10 cellular contexts compared by ENCODE assay signal in the genomic region with DNA sequence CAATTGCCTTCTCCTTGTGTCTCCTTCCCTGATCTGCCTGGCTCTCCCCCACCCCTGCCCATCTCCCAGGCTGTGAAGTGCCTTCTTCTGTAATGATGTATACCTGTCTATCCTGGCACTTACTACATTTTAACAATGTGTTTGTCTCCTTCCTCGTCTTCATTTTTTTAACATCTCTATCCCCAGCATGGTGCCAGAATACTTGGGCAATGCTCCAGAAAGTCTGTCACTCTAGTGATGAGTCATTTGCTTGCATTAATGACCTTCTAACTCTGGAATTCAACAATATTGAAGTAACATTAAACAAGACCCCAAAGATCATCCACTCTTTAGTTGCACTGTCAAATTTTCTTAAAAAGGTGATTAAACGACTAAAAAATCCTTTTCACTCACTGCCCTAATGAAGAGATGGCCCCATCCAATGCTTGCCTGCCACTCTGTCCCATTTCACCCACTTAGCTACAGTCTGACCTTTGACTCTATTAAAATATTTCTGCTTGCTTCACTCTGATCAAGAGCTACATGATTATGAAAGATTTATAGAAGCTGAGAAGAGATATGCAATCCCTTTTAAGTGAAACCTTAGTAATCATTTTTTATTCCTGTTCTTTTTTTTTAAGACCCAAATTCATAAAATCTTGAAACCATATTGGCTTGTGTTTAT. TPM values are rescaled to one million over a fixed set of nuclear protein-coding genes. Genes with fewer than 3 reads are reported as not detected.
DNase-seq lines count a peak whose midpoint lies in the region; TF ChIP-seq lines count a peak whose summit lies in the region.
"Had no signal": no experiment of that assay in that cellular context is flagged by ENCODE, and none has a peak within 500 bp of the region (broad histone marks: within the 10 kb centered on the region; RNA-seq: fewer than 3 reads in every experiment).

No MANE protein-coding gene starts in this region.

- TF ChIP-seq RAD21 in liver (IDR thresholded peaks at IDR 0.05): no peak

- 41% methylated on average over 2 of the region's 2 CpGs for WGBS in liver

- no peak overlapping the region for H3K4me3 ChIP-seq in brain microvascular endothelial cell (ENCODE audit: low read depth, low read length)
- no peak overlapping the region for H3K4me3 ChIP-seq in liver (ENCODE audit: low read depth in 1 of 3, low read length in 3 of 3)

- H3K4me1 ChIP-seq in liver (ENCODE audit: control insufficient read depth in 4 of 4, insufficient read depth in 4 of 4, low read length in 3 of 4): peaks cover 0 to 4% (median 1%) of the 10 kb centered on the region in 4 donors

- TF ChIP-seq CTCF in brain microvascular endothelial cell (IDR thresholded peaks at IDR 0.05; ENCODE audit: low read depth, low read length, missing control alignments): no peak
- TF ChIP-seq CTCF in liver (IDR thresholded peaks at IDR 0.05; ENCODE audit: low read depth, low read length, missing input control): no peak

- no peak overlapping the region for H3K9ac ChIP-seq in liver (ENCODE audit: low read depth in 1 of 2, low read length in 2 of 2)

- in situ Hi-C loops in brain microvascular endothelial cell (cut with HindIII; ENCODE audit: low pct_ligation_motif_present, low sequenced_read_pairs): loop anchor here (25.0 kb wide), 1 partner anchor 186 kb away; no protein-coding TSS in a partner anchor

- H3K9me3 ChIP-seq in liver (ENCODE audit: control insufficient read depth in 4 of 4, low read length in 3 of 4): no peaks in the 10 kb centered on the region

- DNase-seq in DMS 273 treated with DMSO at 0.1 percent for 48 hours (lab: John Stamatoyannopoulos, UW) (peak; percentile 18), NCI-H1694 (lab: John Stamatoyannopoulos, UW) (peak; percentile 31), brain microvascular endothelial cell (peak; percentile 86), DMS153 treated with DMSO at 0.1 percent for 48 hours (lab: John Stamatoyannopoulos, UW; ENCODE audit: unreplicated experiment) (no peak), NCI-H510A (lab: John Stamatoyannopoulos, UW) (no peak), inferior parietal cortex (ENCODE audit: extremely low spot score) (no peak), ecto neural progenitor cell (ENCODE audit: low spot score) (no peak)
- DNase-seq: aorta had no signal

- peak overlapping the region; percentile 20 for H3K27ac ChIP-seq in brain microvascular endothelial cell
- H3K27ac ChIP-seq in liver (ENCODE audit: low read depth in 1 of 2, low read length in 2 of 2): no peak overlapping the region
- H3K27ac ChIP-seq: VCaP had no signal

- H3K27me3 ChIP-seq in brain microvascular endothelial cell (replicated peaks) (no peaks in the 10 kb centered on the region), liver (ENCODE audit: control insufficient read depth in 4 of 4, insufficient read depth in 4 of 4, low read length in 3 of 4) (no peaks in the 10 kb centered on the region)

- H3K36me3 ChIP-seq in brain microvascular endothelial cell (replicated peaks): no peaks in the 10 kb centered on the region
- H3K36me3 ChIP-seq in liver (ENCODE audit: control insufficient read depth in 4 of 4, insufficient read depth in 3 of 4, low read depth in 1 of 4, low read length in 3 of 4): no peaks in the 10 kb centered on the region

TF ChIP-seq in liver, 16 proteins besides CTCF, POLR2A, EP300 and RAD21:
- TF ChIP-seq SP1 (IDR thresholded peaks at IDR 0.05) (peak; percentile 48), NR2F2 (IDR thresholded peaks at IDR 0.05) (peak; percentile 29), JUND (IDR thresholded peaks at IDR 0.05) (peak; percentile 83 to 97), YY1 (IDR thresholded peaks at IDR 0.05) (peak; percentile 33), FOXA2 (IDR thresholded peaks at IDR 0.05) (peak; percentile 17), RXRA (IDR thresholded peaks at IDR 0.05) (peak; percentile 45 to 59), HNF4A (conservative IDR thresholded peaks at IDR 0.05) (peak; percentile 18 to 54), TAF1 (conservative IDR thresholded peaks at IDR 0.05) (no peak), GABPA (IDR thresholded peaks at IDR 0.05 in 1 of 2, conservative IDR thresholded peaks at IDR 0.05 in 1 of 2) (no peak), EGR1 (IDR thresholded peaks at IDR 0.05; ENCODE audit: low read depth in 2 of 2) (no peak), HNF4G (IDR thresholded peaks at IDR 0.05) (no peak), ATF3 (IDR thresholded peaks at IDR 0.05) (peak; percentile 56), FOXA1 (IDR thresholded peaks at IDR 0.05) (no peak)
- TF ChIP-seq, protein P1, sequence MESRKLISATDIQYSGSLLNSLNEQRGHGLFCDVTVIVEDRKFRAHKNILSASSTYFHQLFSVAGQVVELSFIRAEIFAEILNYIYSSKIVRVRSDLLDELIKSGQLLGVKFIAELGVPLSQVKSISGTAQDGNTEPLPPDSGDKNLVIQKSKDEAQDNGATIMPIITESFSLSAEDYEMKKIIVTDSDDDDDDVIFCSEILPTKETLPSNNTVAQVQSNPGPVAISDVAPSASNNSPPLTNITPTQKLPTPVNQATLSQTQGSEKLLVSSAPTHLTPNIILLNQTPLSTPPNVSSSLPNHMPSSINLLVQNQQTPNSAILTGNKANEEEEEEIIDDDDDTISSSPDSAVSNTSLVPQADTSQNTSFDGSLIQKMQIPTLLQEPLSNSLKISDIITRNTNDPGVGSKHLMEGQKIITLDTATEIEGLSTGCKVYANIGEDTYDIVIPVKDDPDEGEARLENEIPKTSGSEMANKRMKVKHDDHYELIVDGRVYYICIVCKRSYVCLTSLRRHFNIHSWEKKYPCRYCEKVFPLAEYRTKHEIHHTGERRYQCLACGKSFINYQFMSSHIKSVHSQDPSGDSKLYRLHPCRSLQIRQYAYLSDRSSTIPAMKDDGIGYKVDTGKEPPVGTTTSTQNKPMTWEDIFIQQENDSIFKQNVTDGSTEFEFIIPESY (IDR thresholded peaks at IDR 0.05): no peak
- TF ChIP-seq, protein P2, sequence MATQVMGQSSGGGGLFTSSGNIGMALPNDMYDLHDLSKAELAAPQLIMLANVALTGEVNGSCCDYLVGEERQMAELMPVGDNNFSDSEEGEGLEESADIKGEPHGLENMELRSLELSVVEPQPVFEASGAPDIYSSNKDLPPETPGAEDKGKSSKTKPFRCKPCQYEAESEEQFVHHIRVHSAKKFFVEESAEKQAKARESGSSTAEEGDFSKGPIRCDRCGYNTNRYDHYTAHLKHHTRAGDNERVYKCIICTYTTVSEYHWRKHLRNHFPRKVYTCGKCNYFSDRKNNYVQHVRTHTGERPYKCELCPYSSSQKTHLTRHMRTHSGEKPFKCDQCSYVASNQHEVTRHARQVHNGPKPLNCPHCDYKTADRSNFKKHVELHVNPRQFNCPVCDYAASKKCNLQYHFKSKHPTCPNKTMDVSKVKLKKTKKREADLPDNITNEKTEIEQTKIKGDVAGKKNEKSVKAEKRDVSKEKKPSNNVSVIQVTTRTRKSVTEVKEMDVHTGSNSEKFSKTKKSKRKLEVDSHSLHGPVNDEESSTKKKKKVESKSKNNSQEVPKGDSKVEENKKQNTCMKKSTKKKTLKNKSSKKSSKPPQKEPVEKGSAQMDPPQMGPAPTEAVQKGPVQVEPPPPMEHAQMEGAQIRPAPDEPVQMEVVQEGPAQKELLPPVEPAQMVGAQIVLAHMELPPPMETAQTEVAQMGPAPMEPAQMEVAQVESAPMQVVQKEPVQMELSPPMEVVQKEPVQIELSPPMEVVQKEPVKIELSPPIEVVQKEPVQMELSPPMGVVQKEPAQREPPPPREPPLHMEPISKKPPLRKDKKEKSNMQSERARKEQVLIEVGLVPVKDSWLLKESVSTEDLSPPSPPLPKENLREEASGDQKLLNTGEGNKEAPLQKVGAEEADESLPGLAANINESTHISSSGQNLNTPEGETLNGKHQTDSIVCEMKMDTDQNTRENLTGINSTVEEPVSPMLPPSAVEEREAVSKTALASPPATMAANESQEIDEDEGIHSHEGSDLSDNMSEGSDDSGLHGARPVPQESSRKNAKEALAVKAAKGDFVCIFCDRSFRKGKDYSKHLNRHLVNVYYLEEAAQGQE (IDR thresholded peaks at IDR 0.05): no peak
TF ChIP-seq in liver: peak in this region for 8.

RNA-seq across cellular contexts. Expression of gene KLHL31, which starts 7.7 kb away (rescaled TPM):
- under 1 TPM; 0.59 to 0.65 TPM for total RNA-seq in liver
- under 1 TPM; 0.08 to 0.32 TPM for polyA plus RNA-seq in liver

Comparison
In these comparisons a context has a peak if more than half of its experiments do, and no peak if none do; other contexts are left out.
1. DNase-seq: peak in DMS 273 treated with DMSO at 0.1 percent for 48 hours (single experiment), NCI-H1694 (single experiment) and brain microvascular endothelial cell (single experiment); none in DMS153 treated with DMSO at 0.1 percent for 48 hours (single experiment), NCI-H510A (single experiment), inferior parietal cortex (single experiment) and ecto neural progenitor cell (single experiment).